19 cellular contexts compared by ENCODE assay signal in genomic region chr12:75632452-75632851, GRCh38.
DNase-seq lines count a peak whose midpoint lies in the region; ATAC-seq and TF ChIP-seq lines count a peak whose summit lies in the region.
"Had no signal": no experiment of that assay in that cellular context is flagged by ENCODE, and none has a peak within 500 bp of the region (broad histone marks: within the 10 kb centered on the region; RNA-seq: fewer than 3 reads in every experiment).

No MANE protein-coding gene starts in this region.

- H3K36me3 ChIP-seq in iPS-20b (ENCODE audit: insufficient read depth, low read depth, low read length) (no peaks in the 10 kb centered on the region), endodermal cell (ENCODE audit: control insufficient read depth, insufficient read depth, low read length) (no peaks in the 10 kb centered on the region)
- H3K36me3 ChIP-seq: cardiac muscle cell, right atrium auricular region, transverse colon had no signal

- TF ChIP-seq CTCF in WTC11 (IDR thresholded peaks at IDR 0.05) (no peak), endodermal cell (conservative IDR thresholded peaks at IDR 0.05) (no peak), foreskin fibroblast (IDR thresholded peaks at IDR 0.05; ENCODE audit: low read depth, low read length) (no peak)

- H3K4me3 Mint-ChIP-seq in WTC11: no peak overlapping the region
- H3K4me3 Mint-ChIP-seq in endodermal cell: no peak overlapping the region
- H3K4me3 Mint-ChIP-seq: activated CD8-positive, alpha-beta memory T cell treated with anti-CD3 and anti-CD28 coated beads, Interleukin-2, amount 10 ng/mL, durations not matched to agents 7 days and 5 days; IgD-negative memory B cell; naive thymus-derived CD4-positive, alpha-beta T cell had no signal

- H3K9ac ChIP-seq in iPS-20b (ENCODE audit: low read depth, low read length) (no peak overlapping the region; the same call in 1 of the 2 replicates), endodermal cell (ENCODE audit: extremely low read depth, low read length, poor library complexity, severe bottlenecking) (no peak overlapping the region)

- peak overlapping the region; percentile 32 for H3K27ac ChIP-seq in iPS-20b (ENCODE audit: low read length)
- no peak overlapping the region for H3K27ac ChIP-seq in endodermal cell (ENCODE audit: low read depth, low read length)
- H3K27ac ChIP-seq: cardiac muscle cell, right atrium auricular region, transverse colon had no signal

- no peaks in the 10 kb centered on the region; the same call in 1 of the 2 replicates for H3K9me3 ChIP-seq in iPS-20b (ENCODE audit: insufficient read depth, low read depth, low read length)
- peaks cover 3% of the 10 kb centered on the region for H3K9me3 ChIP-seq in endodermal cell (ENCODE audit: control insufficient read depth, low read length)
- H3K9me3 ChIP-seq: right atrium auricular region, transverse colon had no signal

- CTCF ChIA-PET in WTC11 (lab: Charles Lee): interaction anchor here (0.7 to 0.8 kb wide), 2 partner anchors 9 to 11 kb away, joined by 3 to 4 read pairs; no protein-coding TSS in a partner anchor

- ATAC-seq in WTC11 (peak; percentile 75), HG03108 (IDR thresholded peaks at IDR 0.05; ENCODE audit: unreplicated experiment) (no peak)
- ATAC-seq: activated CD8-positive, alpha-beta memory T cell treated with anti-CD3 and anti-CD28 coated beads, Interleukin-2, amount 10 ng/mL, durations not matched to agents 7 days and 5 days; naive thymus-derived CD4-positive, alpha-beta T cell; PC-3 had no signal

- no peaks in the 10 kb centered on the region for H3K27me3 ChIP-seq in iPS-20b (ENCODE audit: insufficient read depth, low read length)
- no peaks in the 10 kb centered on the region for H3K27me3 ChIP-seq in endodermal cell (ENCODE audit: control insufficient read depth, insufficient read depth, low read length, poor library complexity, severe bottlenecking)
- H3K27me3 ChIP-seq: cardiac muscle cell, right atrium auricular region, transverse colon had no signal

- DNase-seq in DMS53 treated with DMSO at 0.1 percent for 48 hours (lab: John Stamatoyannopoulos, UW; ENCODE audit: unreplicated experiment) (peak; percentile 55), NCI-H1092 treated with DMSO at 0.1 percent for 48 hours (lab: John Stamatoyannopoulos, UW) (peak; percentile 64), WTC11 (ENCODE audit: low spot score) (no peak), endodermal cell (no peak), foreskin fibroblast (no peak)
- no peak for DNase-seq in stimulated activated CD4-positive, alpha-beta T cell treated with anti-CD3 and anti-CD28 coated beads, Interleukin-2, amount 100 ng/mL, for 24 hours
- DNase-seq: activated CD8-positive, alpha-beta memory T cell treated with anti-CD3 and anti-CD28 coated beads, Interleukin-2, amount 10 ng/mL, durations not matched to agents 7 days and 5 days; head of caudate nucleus; naive thymus-derived CD4-positive, alpha-beta T cell; NCI-H1694 treated with DMSO at 0.1 percent for 48 hours; PC-3; stimulated activated CD4-positive, alpha-beta T cell treated with anti-CD3 and anti-CD28 coated beads, Interleukin-4, amount 100 ng/mL, for 1 hour; SW 1271; transverse colon had no signal

- POLR2A ChIA-PET in WTC11 (lab: Charles Lee): no interaction called here

- no peaks in the 10 kb centered on the region for H3K27me3 Mint-ChIP-seq in WTC11 (ENCODE audit: low read depth)
- no peaks in the 10 kb centered on the region for H3K27me3 Mint-ChIP-seq in endodermal cell (ENCODE audit: insufficient read depth)
- H3K27me3 Mint-ChIP-seq: activated CD8-positive, alpha-beta memory T cell treated with anti-CD3 and anti-CD28 coated beads, Interleukin-2, amount 10 ng/mL, durations not matched to agents 7 days and 5 days; IgD-negative memory B cell had no signal

- H3K4me1 ChIP-seq in iPS-20b (ENCODE audit: insufficient read depth, low read length) (peaks cover 51% of the 10 kb centered on the region), endodermal cell (ENCODE audit: control insufficient read depth, insufficient read depth, low read length) (no peaks in the 10 kb centered on the region)
- H3K4me1 ChIP-seq: right atrium auricular region, transverse colon had no signal

- H3K36me3 Mint-ChIP-seq in WTC11: peaks cover 8% of the 10 kb centered on the region
- no peaks in the 10 kb centered on the region for H3K36me3 Mint-ChIP-seq in endodermal cell (ENCODE audit: low read depth)
- H3K36me3 Mint-ChIP-seq: IgD-negative memory B cell; naive thymus-derived CD4-positive, alpha-beta T cell had no signal

- peaks cover 12% of the 10 kb centered on the region for H3K9me3 Mint-ChIP-seq in WTC11
- H3K9me3 Mint-ChIP-seq in endodermal cell: no peaks in the 10 kb centered on the region
- H3K9me3 Mint-ChIP-seq: IgD-negative memory B cell had no signal

- 43 to 72% methylated on average over 1 to 3 of the region's 3 CpGs for WGBS in endodermal cell (ENCODE audit: insufficient coverage in 1 of 2, insufficient read length in 1 of 2), 2 experiments

- H3K27ac Mint-ChIP-seq in WTC11 (peak overlapping the region; percentile 34; the same call in 1 of the 2 replicates), endodermal cell (no peak overlapping the region)
- H3K27ac Mint-ChIP-seq: activated CD8-positive, alpha-beta memory T cell treated with anti-CD3 and anti-CD28 coated beads, Interleukin-2, amount 10 ng/mL, durations not matched to agents 7 days and 5 days; IgD-negative memory B cell; naive thymus-derived CD4-positive, alpha-beta T cell had no signal

- H3K4me1 Mint-ChIP-seq in WTC11: peaks cover 61% of the 10 kb centered on the region
- peaks cover 16% of the 10 kb centered on the region for H3K4me1 Mint-ChIP-seq in endodermal cell
- H3K4me1 Mint-ChIP-seq: IgD-negative memory B cell had no signal

- H3K4me3 ChIP-seq in iPS-20b (ENCODE audit: low read length): no peak overlapping the region
- H3K4me3 ChIP-seq in endodermal cell (ENCODE audit: low read length): no peak overlapping the region
- no peak overlapping the region for H3K4me3 ChIP-seq in foreskin fibroblast (ENCODE audit: low read depth in 1 of 2, low read length in 2 of 2)
- H3K4me3 ChIP-seq: cardiac muscle cell, right atrium auricular region, transverse colon had no signal

TF ChIP-seq in WTC11, 78 proteins besides CTCF, POLR2A, EP300 and RAD21 (continues in another document):
- TF ChIP-seq FOXK1 (CRISPR knock-in tag; IDR thresholded peaks at IDR 0.05): no peak
- no peak for TF ChIP-seq E2F1 (CRISPR knock-in tag; IDR thresholded peaks at IDR 0.05)
- TF ChIP-seq CDX4 (CRISPR knock-in tag; IDR thresholded peaks at IDR 0.05; ENCODE audit: borderline replicate concordance): no peak
- no peak for TF ChIP-seq PRRX2 (CRISPR knock-in tag; IDR thresholded peaks at IDR 0.05)
- no peak for TF ChIP-seq ZNF425 (CRISPR knock-in tag; conservative IDR thresholded peaks at IDR 0.05)
- no peak for TF ChIP-seq HMGA2 (CRISPR knock-in tag; IDR thresholded peaks at IDR 0.05)
- no peak for TF ChIP-seq NFYB (CRISPR knock-in tag; conservative IDR thresholded peaks at IDR 0.05; ENCODE audit: low read depth)
- TF ChIP-seq ZNF671 (CRISPR knock-in tag; IDR thresholded peaks at IDR 0.05): no peak
- no peak for TF ChIP-seq IRF1 (CRISPR knock-in tag; IDR thresholded peaks at IDR 0.05)

Comparison
In these comparisons a context has a peak if more than half of its experiments do, and no peak if none do; other contexts are left out.
1. DNase-seq: peak in DMS53 treated with DMSO at 0.1 percent for 48 hours (single experiment) and NCI-H1092 treated with DMSO at 0.1 percent for 48 hours (single experiment); none in WTC11 (single experiment), endodermal cell (single experiment), foreskin fibroblast (0 of 2) and stimulated activated CD4-positive, alpha-beta T cell treated with anti-CD3 and anti-CD28 coated beads, Interleukin-2, amount 100 ng/mL, for 24 hours (0 of 2).